Comparison of ENCODE assay signal across 1 cellular context in the genomic region with DNA sequence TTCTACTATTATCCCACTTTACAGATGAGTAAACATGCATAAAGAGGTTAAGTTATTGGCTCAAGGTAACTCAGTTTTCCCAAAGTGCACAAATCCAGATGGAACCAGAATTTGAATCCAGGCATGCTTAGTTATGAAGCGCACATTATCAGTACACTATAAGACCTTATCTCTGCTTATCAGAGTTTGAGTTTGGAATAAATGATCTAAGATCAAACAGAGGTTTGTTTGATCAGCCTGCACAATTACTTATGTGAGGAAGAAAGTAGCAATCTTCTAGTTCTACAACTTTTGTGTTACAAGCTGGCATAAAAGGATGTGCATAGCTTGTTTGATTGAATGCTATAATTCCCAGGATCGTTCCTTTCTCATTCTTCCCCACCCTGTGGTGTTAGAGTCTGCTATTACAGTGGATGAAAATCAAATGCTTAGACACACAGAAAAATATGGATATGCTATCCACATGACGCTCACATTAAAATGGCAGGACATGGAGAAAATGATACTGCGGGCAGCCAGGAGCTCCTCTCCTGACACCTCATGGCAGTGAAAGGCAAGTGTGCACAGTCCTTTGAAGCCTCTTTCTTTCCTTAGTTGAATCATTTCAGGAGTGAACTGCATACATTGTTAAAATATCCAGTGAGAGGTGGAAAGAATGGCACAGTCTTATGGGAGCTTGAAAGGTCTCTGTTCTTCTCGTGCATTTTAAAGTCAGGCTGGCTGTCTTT.
TF ChIP-seq lines count a peak whose summit lies in the region.

No MANE protein-coding gene starts in this region.

TF ChIP-seq in H1, 55 proteins besides CTCF, POLR2A, EP300 and RAD21 (continued from another document):
- TF ChIP-seq, protein P1, sequence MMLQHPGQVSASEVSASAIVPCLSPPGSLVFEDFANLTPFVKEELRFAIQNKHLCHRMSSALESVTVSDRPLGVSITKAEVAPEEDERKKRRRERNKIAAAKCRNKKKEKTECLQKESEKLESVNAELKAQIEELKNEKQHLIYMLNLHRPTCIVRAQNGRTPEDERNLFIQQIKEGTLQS (IDR thresholded peaks at IDR 0.05; ENCODE audit: insufficient read depth, low read depth, low read length): no peak
- TF ChIP-seq HDAC2 (IDR thresholded peaks at IDR 0.05; ENCODE audit: borderline replicate concordance in 1 of 2, low read depth in 2 of 2, low read length in 2 of 2) (no peak), POLR2AphosphoS5 (IDR thresholded peaks at IDR 0.05; ENCODE audit: low read depth, low read length) (no peak), KDM5A (IDR thresholded peaks at IDR 0.05; ENCODE audit: low read length) (no peak), PHF8 (conservative IDR thresholded peaks at IDR 0.05; ENCODE audit: low read depth, low read length) (no peak), RFX5 (IDR thresholded peaks at IDR 0.05; ENCODE audit: borderline replicate concordance, low read depth, low read length) (no peak)
- TF ChIP-seq, protein P2, sequence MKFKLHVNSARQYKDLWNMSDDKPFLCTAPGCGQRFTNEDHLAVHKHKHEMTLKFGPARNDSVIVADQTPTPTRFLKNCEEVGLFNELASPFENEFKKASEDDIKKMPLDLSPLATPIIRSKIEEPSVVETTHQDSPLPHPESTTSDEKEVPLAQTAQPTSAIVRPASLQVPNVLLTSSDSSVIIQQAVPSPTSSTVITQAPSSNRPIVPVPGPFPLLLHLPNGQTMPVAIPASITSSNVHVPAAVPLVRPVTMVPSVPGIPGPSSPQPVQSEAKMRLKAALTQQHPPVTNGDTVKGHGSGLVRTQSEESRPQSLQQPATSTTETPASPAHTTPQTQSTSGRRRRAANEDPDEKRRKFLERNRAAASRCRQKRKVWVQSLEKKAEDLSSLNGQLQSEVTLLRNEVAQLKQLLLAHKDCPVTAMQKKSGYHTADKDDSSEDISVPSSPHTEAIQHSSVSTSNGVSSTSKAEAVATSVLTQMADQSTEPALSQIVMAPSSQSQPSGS (IDR thresholded peaks at IDR 0.05; ENCODE audit: low read length): no peak
